8 cellular contexts compared by ENCODE assay signal in genomic region chr12:69585189-69586062, GRCh38. TPM values are rescaled to one million over a fixed set of nuclear protein-coding genes. Genes with fewer than 3 reads are reported as not detected.
DNase-seq lines count a peak whose midpoint lies in the region; ATAC-seq and TF ChIP-seq lines count a peak whose summit lies in the region.

Gene CCT2, plus strand, starts transcription at chr12:69585459. Its CDS starts 63 bp downstream, at chr12:69585522.

- H3K27me3 Mint-ChIP-seq in activated naive CD4-positive, alpha-beta T cell treated with anti-CD3 and anti-CD28 coated beads, Interleukin-2, amount 10 ng/mL, durations not matched to agents 7 days and 5 days, result no peaks in the 10 kb centered on the region

- WGBS in gastroesophageal sphincter (ENCODE audit: low coverage in 1 of 2), 2 donors, result 1 to 3% methylated on average over 14 to 32 of the region's 63 CpGs

- H3K27ac ChIP-seq in SK-N-MC (peak within 1 kb of the TSS; percentile 95), gastroesophageal sphincter (peak within 1 kb of the TSS; percentile 61 to 91 (median 84))

- H3K4me1 Mint-ChIP-seq in activated naive CD4-positive, alpha-beta T cell treated with anti-CD3 and anti-CD28 coated beads, Interleukin-2, amount 10 ng/mL, durations not matched to agents 7 days and 5 days, result peaks cover 23% of the 10 kb centered on the region

- no peaks in the 10 kb centered on the region for H3K9me3 Mint-ChIP-seq in activated naive CD4-positive, alpha-beta T cell treated with anti-CD3 and anti-CD28 coated beads, Interleukin-2, amount 10 ng/mL, durations not matched to agents 7 days and 5 days

- H3K36me3 Mint-ChIP-seq in activated naive CD4-positive, alpha-beta T cell treated with anti-CD3 and anti-CD28 coated beads, Interleukin-2, amount 10 ng/mL, durations not matched to agents 7 days and 5 days, result peaks cover 33% of the 10 kb centered on the region

- TF ChIP-seq CTCF in GM10248 (IDR thresholded peaks at IDR 0.05; ENCODE audit: control extremely low read depth, extremely low read depth, low read depth, missing control alignments) (no peak), NB4 (IDR thresholded peaks at IDR 0.05; ENCODE audit: low read depth, low read length) (peak; percentile 30), gastroesophageal sphincter (IDR thresholded peaks at IDR 0.05) (peak in 3 of 4 experiments; percentile 33 to 41 (median 33))

- TF ChIP-seq POLR2A in NB4 (IDR thresholded peaks at IDR 0.05; ENCODE audit: extremely low read depth, insufficient read length) (peak; percentile 98), gastroesophageal sphincter (IDR thresholded peaks at IDR 0.05) (peak; percentile 63 to 70)

- peak within 1 kb of the TSS; percentile 99 for H3K9ac ChIP-seq in SK-N-MC (ENCODE audit: insufficient read length)

- DNase-seq in GM10248 (ENCODE audit: extremely low spot score), result peak; percentile 97
- DNase-seq in NB4 (ENCODE audit: low read depth), result peak; percentile 97
- DNase-seq in SK-N-MC (ENCODE audit: low read depth, low spot score), result peak; percentile 70
- peak; percentile 98 for DNase-seq in activated naive CD4-positive, alpha-beta T cell treated with anti-CD3 and anti-CD28 coated beads, Interleukin-2, amount 10 ng/mL, durations not matched to agents 7 days and 5 days
- peak; percentile 63 for DNase-seq in non-pigmented ciliary epithelial cell (ENCODE audit: low read depth)
- peak; percentile 99 for DNase-seq in superior temporal gyrus (ENCODE audit: extremely low spot score)

- peaks cover 46% of the 10 kb centered on the region for H3K36me3 ChIP-seq in SK-N-MC (ENCODE audit: insufficient read depth, low read length)
- H3K36me3 ChIP-seq in gastroesophageal sphincter, result peaks cover 0 to 39% of the 10 kb centered on the region in 2 donors

- H3K4me3 Mint-ChIP-seq in activated naive CD4-positive, alpha-beta T cell treated with anti-CD3 and anti-CD28 coated beads, Interleukin-2, amount 10 ng/mL, durations not matched to agents 7 days and 5 days, result peak within 1 kb of the TSS; percentile 95

- no peaks in the 10 kb centered on the region for H3K9me3 ChIP-seq in SK-N-MC (ENCODE audit: low read depth, low read length)
- no peaks in the 10 kb centered on the region for H3K9me3 ChIP-seq in gastroesophageal sphincter

- peak; percentile 99 for ATAC-seq in HG02571 (IDR thresholded peaks at IDR 0.05; ENCODE audit: unreplicated experiment)
- peak; percentile 99 for ATAC-seq in gastroesophageal sphincter

- H3K27me3 ChIP-seq in gastroesophageal sphincter, result no peaks in the 10 kb centered on the region

- peak within 1 kb of the TSS; percentile 85 for H3K4me3 ChIP-seq in NB4 (ENCODE audit: low read depth, low read length)
- peak within 1 kb of the TSS; percentile 100 for H3K4me3 ChIP-seq in SK-N-MC
- peak within 1 kb of the TSS; percentile 71 to 85 for H3K4me3 ChIP-seq in gastroesophageal sphincter

- TF ChIP-seq EP300 in gastroesophageal sphincter (IDR thresholded peaks at IDR 0.05), result no peak

- CTCF ChIA-PET in GM10248 (lab: Yijun Ruan, JAX), result interaction anchor here (0.6 to 9.6 kb wide), 8 partner anchors 15 to 331 kb away, joined by 3 to 76 read pairs (median 4); partner anchors contain the start of genes FRS2 and RAB3IP
- CTCF ChIA-PET in activated naive CD4-positive, alpha-beta T cell treated with anti-CD3 and anti-CD28 coated beads, Interleukin-2, amount 10 ng/mL, durations not matched to agents 7 days and 5 days (lab: Charles Lee), result interaction anchor here (1.0 kb wide), 1 partner anchor 16 kb away, joined by 3 read pairs; no protein-coding TSS in a partner anchor

- POLR2A ChIA-PET in GM10248 (lab: Yijun Ruan, JAX), result no interaction called here

- peak within 1 kb of the TSS; percentile 97 for H3K27ac Mint-ChIP-seq in activated naive CD4-positive, alpha-beta T cell treated with anti-CD3 and anti-CD28 coated beads, Interleukin-2, amount 10 ng/mL, durations not matched to agents 7 days and 5 days

- peaks cover 0 to 23% (median 3%) of the 10 kb centered on the region in 3 donors for H3K4me1 ChIP-seq in gastroesophageal sphincter

RNA-seq across cellular contexts. Expression of gene CCT2, which starts in this region (rescaled TPM):
- total RNA-seq in gastroesophageal sphincter, result 100 to 1,000 TPM in 3 of 4 donors, 10 to 100 TPM in 1; 95.4 to 125 (median 110) TPM

Comparison
In these comparisons a context has a peak if more than half of its experiments do, and no peak if none do; other contexts are left out.
1. Peak in every context shown above with its lines: DNase-seq, ATAC-seq, H3K4me3 ChIP-seq and H3K27ac ChIP-seq.